In the genomic region with DNA sequence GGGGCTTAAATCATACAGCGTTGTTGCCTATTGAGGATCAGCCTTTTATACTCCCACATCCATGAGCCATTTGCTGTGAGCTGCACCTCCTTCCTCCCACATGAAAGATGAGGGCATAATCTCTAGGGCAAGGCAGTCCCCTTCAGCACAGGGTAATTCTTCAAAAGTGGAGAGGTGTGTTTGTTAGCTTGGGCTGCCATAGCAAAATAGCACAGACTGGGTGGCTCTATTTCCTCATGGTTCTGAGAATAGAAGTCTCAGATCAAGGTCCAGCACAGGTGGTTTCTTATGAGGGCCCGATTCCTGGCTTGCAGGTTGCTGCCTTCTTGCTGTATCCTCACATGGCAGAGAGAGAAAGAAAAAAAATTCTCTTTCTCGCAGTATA, we compare ENCODE assay signal across 16 cellular contexts.
"Had no signal": no experiment of that assay in that cellular context is flagged by ENCODE, and none has a peak within 500 bp of the region (broad histone marks: within the 10 kb centered on the region; RNA-seq: fewer than 3 reads in every experiment).

No MANE protein-coding gene starts in this region.

- H3K27ac ChIP-seq: skin epidermis, suprapubic skin, upper lobe of right lung, WERI-Rb-1 had no signal

- DNase-seq: activated CD4-positive, alpha-beta memory T cell treated with anti-CD3 and anti-CD28 coated beads, Interleukin-2, amount 10 ng/mL, durations not matched to agents 7 days and 5 days; activated CD4-positive, alpha-beta T cell treated with anti-CD3 and anti-CD28 coated beads for 36 hours; activated naive CD4-positive, alpha-beta T cell treated with anti-CD3 and anti-CD28 coated beads, Interleukin-2, amount 50 U/mL, for 16 hours; activated T-cell treated with anti-CD3 and anti-CD28 coated beads, Interleukin-2, amount 50 U/mL, for 24 hours; hypothalamus; mammary epithelial cell; retina; stimulated activated CD4-positive, alpha-beta T cell treated with anti-CD3 and anti-CD28 coated beads, Interleukin-4, amount 100 ng/mL, for 4 hours; stimulated activated CD8-positive, alpha-beta memory T cell treated with anti-CD3 and anti-CD28 coated beads, Interleukin-4, amount 100 ng/mL, for 48 hours; upper lobe of right lung; WERI-Rb-1 had no signal

- H3K36me3 ChIP-seq: suprapubic skin, upper lobe of right lung, WERI-Rb-1 had no signal

- H3K27me3 ChIP-seq: esophagus muscularis mucosa, suprapubic skin, upper lobe of right lung had no signal

- H3K4me3 ChIP-seq: esophagus muscularis mucosa, skin epidermis, suprapubic skin, upper lobe of right lung had no signal

- H3K9me3 ChIP-seq: esophagus muscularis mucosa, suprapubic skin, upper lobe of right lung had no signal

- ATAC-seq: activated CD4-positive, alpha-beta T cell treated with anti-CD3 and anti-CD28 coated beads for 36 hours; natural killer cell treated with Interleukin-12 subunit alpha and Interleukin-12 subunit beta and Interleukin-15 and Interleukin-18, amount 100 ng/mL, for 72 hours; SK-N-SH treated with all-trans-retinoic acid at 6 μM for 48 hours; upper lobe of right lung had no signal
